Comparison of ENCODE assay signal across 7 cellular contexts in genomic region chr14:102695172-102695569, GRCh38.
"Had no signal": no experiment of that assay in that cellular context is flagged by ENCODE, and none has a peak within 500 bp of the region (broad histone marks: within the 10 kb centered on the region; RNA-seq: fewer than 3 reads in every experiment).

No MANE protein-coding gene starts in this region.

- H3K36me3 ChIP-seq: thyroid gland had no signal

- FAIRE-seq: keratinocyte, urothelium cell line had no signal

- H3K9me3 Mint-ChIP-seq: endodermal cell had no signal

- H3K27ac ChIP-seq: epithelial cell of prostate, thyroid gland had no signal

- H3K27ac Mint-ChIP-seq: activated naive CD8-positive, alpha-beta T cell had no signal

- H3K36me3 Mint-ChIP-seq: activated naive CD8-positive, alpha-beta T cell had no signal

- H3K9me3 ChIP-seq: thyroid gland had no signal

- H3K27me3 Mint-ChIP-seq: activated naive CD8-positive, alpha-beta T cell had no signal

- H3K4me3 Mint-ChIP-seq: activated naive CD8-positive, alpha-beta T cell; endodermal cell had no signal

- H3K27me3 ChIP-seq: thyroid gland had no signal

- H3K4me3 ChIP-seq: lung, thyroid gland had no signal
